8 cellular contexts compared by ENCODE assay signal in genomic region chr15:45200799-45201556, GRCh38. TPM values are rescaled to one million over a fixed set of nuclear protein-coding genes. Genes with fewer than 3 reads are reported as not detected.
DNase-seq lines count a peak whose midpoint lies in the region; ATAC-seq and TF ChIP-seq lines count a peak whose summit lies in the region.

No MANE protein-coding gene starts in this region.

- peak; percentile 25 for ATAC-seq in GM21526 (IDR thresholded peaks at IDR 0.05; ENCODE audit: low FRiP score, unreplicated experiment)
- ATAC-seq in activated naive CD8-positive, alpha-beta T cell treated with anti-CD3 and anti-CD28 coated beads, Interleukin-2, amount 10 ng/mL, durations not matched to agents 7 days and 5 days (ENCODE audit: low read depth): peak; percentile 4
- peak; percentile 35 to 65 (median 53) for ATAC-seq in heart left ventricle

- H2BK5ac ChIP-seq in trophoblast cell (ENCODE audit: low read depth, low read length, poor library complexity): no peak overlapping the region

- peak overlapping the region; percentile 12 for H4K91ac ChIP-seq in trophoblast cell (ENCODE audit: low read depth, low read length)

- no peak overlapping the region for H2BK12ac ChIP-seq in trophoblast cell (ENCODE audit: low read length)

- H3K4me3 Mint-ChIP-seq in activated naive CD8-positive, alpha-beta T cell treated with anti-CD3 and anti-CD28 coated beads, Interleukin-2, amount 10 ng/mL, durations not matched to agents 7 days and 5 days: no peak overlapping the region
- no peak overlapping the region for H3K4me3 Mint-ChIP-seq in type B pancreatic cell

- H3K4me3 ChIP-seq in NB4 (ENCODE audit: low read depth, low read length): peak overlapping the region; percentile 85
- H3K4me3 ChIP-seq in heart left ventricle: peak overlapping the region; percentile 31 to 85 (median 70)
- peak overlapping the region; percentile 79 for H3K4me3 ChIP-seq in trophoblast cell (ENCODE audit: low read depth, low read length)

- H2AK5ac ChIP-seq in trophoblast cell (ENCODE audit: low read length): no peak overlapping the region

- WGBS in heart left ventricle, 4 donors: 4 to 6% (median 4%) methylated on average over 33 to 34 of the region's 34 CpGs
- WGBS in trophoblast cell (ENCODE audit: extremely low coverage, insufficient coverage, insufficient read length): no CpG with 5 or more reads among the region's 34 CpGs

- H3K4me2 ChIP-seq in trophoblast cell (ENCODE audit: low read length): peak overlapping the region; percentile 74

- intact Hi-C loops in heart left ventricle (cut with DNase I): loop anchor here in 8 of 10 donors (1.0 to 10.0 kb wide), 9 partner anchors 34 to 201 kb away; a partner anchor contains a TSS

- H3K4me1 ChIP-seq in heart left ventricle (peaks cover 0 to 53% (median 7%) of the 10 kb centered on the region in 12 donors), trophoblast cell (ENCODE audit: control insufficient read depth in 1 of 2, insufficient read depth in 2 of 2, low read length in 2 of 2) (no peaks in the 10 kb centered on the region)

- TF ChIP-seq CTCF in NB4 (IDR thresholded peaks at IDR 0.05; ENCODE audit: low read depth, low read length) (no peak), heart left ventricle (IDR thresholded peaks at IDR 0.05) (no peak), type B pancreatic cell (conservative IDR thresholded peaks at IDR 0.05) (no peak)

- TF ChIP-seq POLR2A in NB4 (IDR thresholded peaks at IDR 0.05; ENCODE audit: extremely low read depth, insufficient read length) (no peak), heart left ventricle (IDR thresholded peaks at IDR 0.05) (no peak)

- H3K79me2 ChIP-seq in trophoblast cell (ENCODE audit: control insufficient read depth, insufficient read depth, low read length, poor library complexity): peaks cover 1% of the 10 kb centered on the region

- H2AFZ ChIP-seq in trophoblast cell (ENCODE audit: insufficient read depth, low read length, poor library complexity): peak overlapping the region; percentile 41

- no peaks in the 10 kb centered on the region for H3K27me3 ChIP-seq in heart left ventricle
- no peaks in the 10 kb centered on the region for H3K27me3 ChIP-seq in trophoblast cell (ENCODE audit: insufficient read depth, low read length)

- peaks cover 3% of the 10 kb centered on the region for H3K27me3 Mint-ChIP-seq in activated naive CD8-positive, alpha-beta T cell treated with anti-CD3 and anti-CD28 coated beads, Interleukin-2, amount 10 ng/mL, durations not matched to agents 7 days and 5 days
- H3K27me3 Mint-ChIP-seq in type B pancreatic cell: peaks cover 15% of the 10 kb centered on the region

- no peak overlapping the region for H3K27ac Mint-ChIP-seq in activated naive CD8-positive, alpha-beta T cell treated with anti-CD3 and anti-CD28 coated beads, Interleukin-2, amount 10 ng/mL, durations not matched to agents 7 days and 5 days
- H3K27ac Mint-ChIP-seq in type B pancreatic cell: no peak overlapping the region

- peak overlapping the region; percentile 87 for H4K8ac ChIP-seq in trophoblast cell (ENCODE audit: low read depth, low read length)

- no peaks in the 10 kb centered on the region for H3K36me3 Mint-ChIP-seq in activated naive CD8-positive, alpha-beta T cell treated with anti-CD3 and anti-CD28 coated beads, Interleukin-2, amount 10 ng/mL, durations not matched to agents 7 days and 5 days
- no peaks in the 10 kb centered on the region for H3K36me3 Mint-ChIP-seq in type B pancreatic cell

- POLR2A ChIA-PET in activated naive CD8-positive, alpha-beta T cell treated with anti-CD3 and anti-CD28 coated beads, Interleukin-2, amount 10 ng/mL, durations not matched to agents 7 days and 5 days (lab: Charles Lee): interaction anchor here (0.5 to 5.0 kb wide), 10 partner anchors 9 to 386 kb away, joined by 3 to 40 read pairs (median 4); partner anchors contain the start of genes BLOC1S6 and SHF

- H3K9me3 ChIP-seq in heart left ventricle: no peaks in the 10 kb centered on the region
- no peaks in the 10 kb centered on the region for H3K9me3 ChIP-seq in trophoblast cell (ENCODE audit: insufficient read depth, low read depth, low read length)

- H3K14ac ChIP-seq in trophoblast cell (ENCODE audit: low read length): peak overlapping the region; percentile 69

- peak overlapping the region; percentile 29 for H2BK120ac ChIP-seq in trophoblast cell (ENCODE audit: insufficient read depth, low read length, poor library complexity)

- peak overlapping the region; percentile 18 for H3K9ac ChIP-seq in trophoblast cell (ENCODE audit: low read length)

- H3K4me1 Mint-ChIP-seq in activated naive CD8-positive, alpha-beta T cell treated with anti-CD3 and anti-CD28 coated beads, Interleukin-2, amount 10 ng/mL, durations not matched to agents 7 days and 5 days: peaks cover 20% of the 10 kb centered on the region
- H3K4me1 Mint-ChIP-seq in type B pancreatic cell (ENCODE audit: unreplicated experiment): peaks cover 4% of the 10 kb centered on the region

- no peak overlapping the region for H3K23ac ChIP-seq in trophoblast cell (ENCODE audit: low read length)

- H3K18ac ChIP-seq in trophoblast cell (ENCODE audit: low read length): no peak overlapping the region

- DNase-seq in AML-193 (lab: John Stamatoyannopoulos, UW): peak; percentile 49 to 58
- peak; percentile 84 for DNase-seq in NB4 (ENCODE audit: low read depth)
- DNase-seq in SKM-1 treated with dmso at 0.1 percent for 144 hours (lab: John Stamatoyannopoulos, UW; ENCODE audit: unreplicated experiment): peak; percentile 62
- DNase-seq in activated naive CD8-positive, alpha-beta T cell treated with anti-CD3 and anti-CD28 coated beads, Interleukin-2, amount 10 ng/mL, durations not matched to agents 7 days and 5 days: peak; percentile 79
- peak; percentile 84 to 87 (median 85) for DNase-seq in heart left ventricle
- DNase-seq in trophoblast cell: peak; percentile 76 to 78
- DNase-seq in type B pancreatic cell (ENCODE audit: extremely low spot score, unreplicated experiment): peak; percentile 85

- H3K27ac ChIP-seq in heart left ventricle (peak overlapping the region; percentile 94 to 99 (median 98)), trophoblast cell (ENCODE audit: low read depth, low read length) (peak overlapping the region; percentile 39)

- peak overlapping the region; percentile 83 for H4K12ac ChIP-seq in trophoblast cell (ENCODE audit: low read depth, low read length)

- H3K36me3 ChIP-seq in heart left ventricle (no peaks in the 10 kb centered on the region), trophoblast cell (ENCODE audit: control insufficient read depth in 1 of 2, insufficient read depth in 2 of 2, low read length in 2 of 2) (no peaks in the 10 kb centered on the region)

- H3K79me1 ChIP-seq in trophoblast cell (ENCODE audit: low read length): peaks cover 4% of the 10 kb centered on the region

- H3K4ac ChIP-seq in trophoblast cell (ENCODE audit: low read depth, low read length): no peak overlapping the region

- H3K9me3 Mint-ChIP-seq in activated naive CD8-positive, alpha-beta T cell treated with anti-CD3 and anti-CD28 coated beads, Interleukin-2, amount 10 ng/mL, durations not matched to agents 7 days and 5 days: no peaks in the 10 kb centered on the region
- no peaks in the 10 kb centered on the region for H3K9me3 Mint-ChIP-seq in type B pancreatic cell

RNA-seq across cellular contexts. Expression of gene SHF, which starts 13.2 kb away (rescaled TPM):
- total RNA-seq in activated naive CD8-positive, alpha-beta T cell treated with anti-CD3 and anti-CD28 coated beads, Interleukin-2, amount 10 ng/mL, durations not matched to agents 7 days and 5 days: 1 to 10 TPM; 2.1 to 2.3 TPM
- total RNA-seq in heart left ventricle: 1 to 10 TPM; 2.4 to 7.9 (median 3.9) TPM
- 1 to 10 TPM; 1.9 to 4.6 TPM for polyA plus RNA-seq in heart left ventricle
- 7.0 and 7.8 TPM in 2 replicates for polyA plus RNA-seq in trophoblast cell (2013)
- total RNA-seq in type B pancreatic cell (ENCODE audit: low replicate concordance): 10.9 and 29.0 TPM in 2 replicates

RNA-seq across cellular contexts. Expression of gene SLC28A2, which starts 51.1 kb away (rescaled TPM):
- not detected for total RNA-seq in activated naive CD8-positive, alpha-beta T cell treated with anti-CD3 and anti-CD28 coated beads, Interleukin-2, amount 10 ng/mL, durations not matched to agents 7 days and 5 days
- total RNA-seq in heart left ventricle (not detected), type B pancreatic cell (ENCODE audit: low replicate concordance) (0.14 and 2.4 TPM in 2 replicates)
- polyA plus RNA-seq in heart left ventricle: not detected
- 0.03 TPM in 2 replicates for polyA plus RNA-seq in trophoblast cell (2013)

Comparison
In these comparisons a context has a peak if more than half of its experiments do, and no peak if none do; other contexts are left out.
1. Peak in every context shown above with its lines: DNase-seq, ATAC-seq, H3K4me3 ChIP-seq and H3K27ac ChIP-seq.